ENCODE assay signal across 20 cellular contexts in the genomic region with DNA sequence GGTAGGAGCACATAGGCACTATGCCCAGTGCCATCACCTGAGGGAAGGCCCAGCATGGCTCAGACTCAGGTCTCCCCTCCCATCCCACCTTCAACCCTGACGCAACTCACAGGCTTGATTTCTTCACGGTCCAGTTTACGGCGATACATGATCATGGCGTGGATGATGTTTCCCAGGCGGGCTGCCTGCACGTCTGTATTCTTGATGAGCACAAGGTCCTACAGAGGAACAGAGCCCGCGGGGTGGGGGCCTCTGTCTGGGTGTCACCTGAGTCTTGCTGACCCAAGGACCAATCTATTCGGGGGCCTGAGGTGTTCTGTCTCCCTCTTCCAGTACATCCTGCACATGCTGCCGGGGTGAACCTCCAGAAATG. TPM values are rescaled to one million over a fixed set of nuclear protein-coding genes. Genes with fewer than 3 reads are reported as not detected.
DNase-seq lines count a peak whose midpoint lies in the region; ATAC-seq, FAIRE-seq and TF ChIP-seq lines count a peak whose summit lies in the region.
"Had no signal": no experiment of that assay in that cellular context is flagged by ENCODE, and none has a peak within 500 bp of the region (broad histone marks: within the 10 kb centered on the region; RNA-seq: fewer than 3 reads in every experiment).

No MANE protein-coding gene starts in this region.

- DNase-seq in bronchial epithelial cell (ENCODE audit: low read depth) (no peak), lower lobe of right lung (peak; percentile 35), posterior vena cava (ENCODE audit: low spot score) (peak; percentile 55), T-helper 17 cell (no peak), coronary artery (ENCODE audit: low spot score) (no peak)
- DNase-seq in activated T-cell treated with anti-CD3 and anti-CD28 coated beads, Interleukin-2, amount 50 U/mL, for 4 hours, result no peak
- DNase-seq: C1 segment of cervical spinal cord; Calu3; CD4-positive, alpha-beta memory T cell; COR-L47; DND-41; HFFc6 had no signal

- peaks cover 3% of the 10 kb centered on the region for H3K36me3 ChIP-seq in bronchial epithelial cell (ENCODE audit: control insufficient read depth, insufficient read depth, low read length)
- peaks cover 5% of the 10 kb centered on the region for H3K36me3 ChIP-seq in lower lobe of right lung

- H3K4me1 ChIP-seq in lower lobe of right lung, result no peaks in the 10 kb centered on the region
- H3K4me1 ChIP-seq: HAP-1 had no signal

- H3K9me3 Mint-ChIP-seq in activated T-cell treated with anti-CD3 and anti-CD28 coated beads, Interleukin-2, amount 50 U/mL, for 4 hours, result no peaks in the 10 kb centered on the region
- H3K9me3 Mint-ChIP-seq: CD4-positive, alpha-beta memory T cell; GM23338; HFFc6 had no signal

- H3K27ac ChIP-seq in lower lobe of right lung (no peak overlapping the region), coronary artery (no peak overlapping the region)

- H3K27me3 ChIP-seq in bronchial epithelial cell (ENCODE audit: control insufficient read depth, insufficient read depth, low read length) (no peaks in the 10 kb centered on the region), lower lobe of right lung (ENCODE audit: low read depth) (no peaks in the 10 kb centered on the region)

- intact Hi-C loops in lower lobe of right lung (cut with DNase I) (no loop called here), posterior vena cava (cut with DNase I) (no loop called here)

- peaks cover 8% of the 10 kb centered on the region for H3K4me1 Mint-ChIP-seq in T-helper 17 cell
- peaks cover 7% of the 10 kb centered on the region for H3K4me1 Mint-ChIP-seq in activated T-cell treated with anti-CD3 and anti-CD28 coated beads, Interleukin-2, amount 50 U/mL, for 4 hours (ENCODE audit: low read depth)
- H3K4me1 Mint-ChIP-seq: GM23338 had no signal

- no peaks in the 10 kb centered on the region for H3K36me3 Mint-ChIP-seq in T-helper 17 cell (ENCODE audit: low read depth)
- H3K36me3 Mint-ChIP-seq in activated T-cell treated with anti-CD3 and anti-CD28 coated beads, Interleukin-2, amount 50 U/mL, for 4 hours (ENCODE audit: insufficient read depth), result peaks cover 6% of the 10 kb centered on the region

- no peak overlapping the region for H3K4me3 Mint-ChIP-seq in T-helper 17 cell
- H3K4me3 Mint-ChIP-seq in activated T-cell treated with anti-CD3 and anti-CD28 coated beads, Interleukin-2, amount 50 U/mL, for 4 hours, result no peak overlapping the region
- H3K4me3 Mint-ChIP-seq: CD4-positive, alpha-beta memory T cell; GM23338; HFFc6 had no signal

- H3K4me3 ChIP-seq in bronchial epithelial cell (ENCODE audit: low read depth, low read length) (no peak overlapping the region), lower lobe of right lung (no peak overlapping the region), coronary artery (no peak overlapping the region)
- H3K4me3 ChIP-seq: GM23338, HAP-1 had no signal

- H3K9me3 ChIP-seq in lower lobe of right lung, result no peaks in the 10 kb centered on the region
- no peaks in the 10 kb centered on the region for H3K9me3 ChIP-seq in T-helper 17 cell (ENCODE audit: control insufficient read depth, low read length, poor library complexity, severe bottlenecking)
- H3K9me3 ChIP-seq: HAP-1 had no signal

- peak; percentile 70 for FAIRE-seq in bronchial epithelial cell (lab: Jason Lieb, UNC)
- FAIRE-seq: G401.6, GM12892, GM19239 had no signal

- ATAC-seq in lower lobe of right lung, result no peak
- no peak for ATAC-seq in T-helper 17 cell
- ATAC-seq in activated T-cell treated with anti-CD3 and anti-CD28 coated beads, Interleukin-2, amount 50 U/mL, for 4 hours, result no peak
- ATAC-seq: GM23338 had no signal

- no peaks in the 10 kb centered on the region for H3K27me3 Mint-ChIP-seq in T-helper 17 cell
- H3K27me3 Mint-ChIP-seq in activated T-cell treated with anti-CD3 and anti-CD28 coated beads, Interleukin-2, amount 50 U/mL, for 4 hours (ENCODE audit: low read depth), result no peaks in the 10 kb centered on the region
- H3K27me3 Mint-ChIP-seq: CD4-positive, alpha-beta memory T cell had no signal

- no peak overlapping the region for H3K27ac Mint-ChIP-seq in T-helper 17 cell
- H3K27ac Mint-ChIP-seq: CD4-positive, alpha-beta memory T cell; GM23338; HFFc6 had no signal

- TF ChIP-seq CTCF in bronchial epithelial cell (IDR thresholded peaks at IDR 0.05; ENCODE audit: insufficient read depth, low read length, severe bottlenecking) (no peak), lower lobe of right lung (IDR thresholded peaks at IDR 0.05) (no peak), coronary artery (IDR thresholded peaks at IDR 0.05) (no peak)

RNA-seq across cellular contexts. Expression of gene CPT1B, which starts 3.9 kb away (rescaled TPM):
- total RNA-seq in bronchial epithelial cell (3.4 and 8.2 TPM in 2 replicates), lower lobe of right lung (12.6 TPM), posterior vena cava (1 to 10 TPM; 6.0 to 8.1 TPM), T-helper 17 cell (10 to 100 TPM; 40.0 to 59.5 TPM)
- total RNA-seq in activated T-cell treated with anti-CD3 and anti-CD28 coated beads, Interleukin-2, amount 50 U/mL, for 4 hours, result 10 to 100 TPM; 30.0 to 38.3 (median 32.7) TPM

RNA-seq across cellular contexts. Expression of gene CHKB, which starts 8.3 kb away (rescaled TPM):
- total RNA-seq in bronchial epithelial cell (27.6 and 34.3 TPM in 2 replicates), lower lobe of right lung (76.7 TPM), posterior vena cava (10 to 100 TPM; 30.1 to 31.6 TPM), T-helper 17 cell (100 to 1,000 TPM; 133 to 181 TPM)
- 10 to 100 TPM; 56.1 to 63.2 (median 60.7) TPM for total RNA-seq in activated T-cell treated with anti-CD3 and anti-CD28 coated beads, Interleukin-2, amount 50 U/mL, for 4 hours

RNA-seq across cellular contexts. Expression of gene SYCE3, which starts 11.7 kb away (rescaled TPM):
- total RNA-seq in bronchial epithelial cell, result 0.51 and 0.79 TPM in 2 replicates
- not detected for total RNA-seq in lower lobe of right lung
- not detected for total RNA-seq in posterior vena cava
- not detected for total RNA-seq in T-helper 17 cell
- not detected for total RNA-seq in activated T-cell treated with anti-CD3 and anti-CD28 coated beads, Interleukin-2, amount 50 U/mL, for 4 hours
- total RNA-seq: A673; Calu3; CD4-positive, alpha-beta memory T cell; GM23338; H4; HFFc6 had no signal

RNA-seq across cellular contexts. Expression of gene MAPK8IP2, which starts 26.2 kb away (rescaled TPM):
- total RNA-seq in bronchial epithelial cell (0.53 and 0.77 TPM in 2 replicates), lower lobe of right lung (1.7 TPM), posterior vena cava (under 1 TPM; 0.24 to 0.56 TPM), T-helper 17 cell (under 1 TPM; 0.08 to 0.17 TPM)
- under 1 TPM; 0.05 to 0.38 (median 0.16) TPM for total RNA-seq in activated T-cell treated with anti-CD3 and anti-CD28 coated beads, Interleukin-2, amount 50 U/mL, for 4 hours

RNA-seq across cellular contexts. Expression of gene KLHDC7B, which starts 28.7 kb away (rescaled TPM):
- total RNA-seq in bronchial epithelial cell (0.26 TPM in 2 replicates), lower lobe of right lung (0.77 TPM), posterior vena cava (under 1 TPM; 0.14 to 0.28 TPM), T-helper 17 cell (1 to 10 TPM; 3.8 to 5.1 TPM)
- total RNA-seq in activated T-cell treated with anti-CD3 and anti-CD28 coated beads, Interleukin-2, amount 50 U/mL, for 4 hours, result 1 to 10 TPM; 5.4 to 7.4 (median 6.4) TPM
- total RNA-seq: A172, GM23338 had no signal

Comparison
In these comparisons a context has a peak if more than half of its experiments do, and no peak if none do; other contexts are left out.
1. DNase-seq: peak in lower lobe of right lung (single experiment) and posterior vena cava (single experiment); none in bronchial epithelial cell (single experiment), T-helper 17 cell (0 of 3), activated T-cell treated with anti-CD3 and anti-CD28 coated beads, Interleukin-2, amount 50 U/mL, for 4 hours (single experiment) and coronary artery (single experiment).